Comparison of ENCODE assay signal across 8 cellular contexts in genomic region chr17:64506576-64507417, GRCh38. TPM values are rescaled to one million over a fixed set of nuclear protein-coding genes. Genes with fewer than 3 reads are reported as not detected.
DNase-seq lines count a peak whose midpoint lies in the region; ATAC-seq, FAIRE-seq and TF ChIP-seq lines count a peak whose summit lies in the region.

A gene with protein sequence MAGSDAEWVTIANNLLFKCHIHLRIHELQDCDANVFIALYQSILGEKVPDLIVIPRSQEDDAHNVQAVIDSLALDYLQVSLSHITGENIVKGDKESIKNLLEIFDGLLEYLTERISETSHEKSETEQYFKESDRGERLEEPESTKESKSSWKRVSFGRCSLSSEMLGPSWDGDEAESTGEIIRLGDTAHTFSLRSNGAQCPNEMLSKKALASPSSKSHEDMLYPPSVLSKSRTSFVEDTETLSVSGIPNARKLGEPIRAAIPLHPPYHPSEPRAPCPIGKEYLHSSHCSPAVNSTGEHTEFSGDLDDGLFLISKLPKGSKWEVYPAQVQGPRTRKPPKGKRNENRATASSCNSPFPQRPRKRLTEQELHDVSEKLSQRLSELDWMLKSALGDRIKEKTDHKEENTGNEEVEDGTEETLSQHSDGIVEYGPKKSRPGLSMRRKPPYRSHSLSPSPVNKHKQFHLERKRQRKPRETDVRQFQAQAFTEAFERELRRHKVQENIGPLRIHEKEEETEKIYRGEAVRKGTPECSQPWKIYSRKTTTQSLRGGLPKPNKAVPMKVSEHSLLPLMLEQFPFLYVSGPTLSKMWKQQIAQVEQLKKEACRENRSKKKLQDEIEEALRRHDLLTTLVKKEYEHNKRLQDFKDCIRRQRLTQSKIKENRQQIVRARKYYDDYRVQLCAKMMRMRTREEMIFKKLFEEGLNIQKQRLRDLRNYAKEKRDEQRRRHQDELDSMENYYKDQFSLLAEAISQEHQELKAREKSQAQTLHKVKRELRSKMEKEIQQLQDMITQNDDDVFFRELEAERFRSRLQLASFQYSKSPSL (plus strand): TSS chr17:64506977. CDS start chr17:64507098, 121 bp downstream.

- H3K27ac ChIP-seq in sigmoid colon = peak within 1 kb of the TSS; percentile 95 to 100 (median 98)

- TF ChIP-seq CTCF in astrocyte of the cerebellum (IDR thresholded peaks at IDR 0.05; ENCODE audit: low read depth, low read length, missing control alignments) (no peak), sigmoid colon (IDR thresholded peaks at IDR 0.05) (no peak)

- H3K27me3 ChIP-seq in sigmoid colon = no peaks in the 10 kb centered on the region

- peak; percentile 88 to 89 for TF ChIP-seq POLR2A in sigmoid colon (IDR thresholded peaks at IDR 0.05)

- peak; percentile 90 for FAIRE-seq in GM18507 (lab: Jason Lieb, UNC)

- intact Hi-C loops in sigmoid colon (cut with DNase I) = loop anchor here (5.0 to 10.0 kb wide), 3 partner anchors 156 to 679 kb away; partner anchors contain the start of genes FTSJ3, PSMC5 and SMURF2

- peak; percentile 82 for DNase-seq in GM18507 (ENCODE audit: extremely low spot score, insufficient read length, low read depth)
- peak; percentile 97 to 99 for DNase-seq in NCI-H2081 (lab: John Stamatoyannopoulos, UW)
- DNase-seq in T-helper 9 cell = peak; percentile 91
- peak; percentile 96 for DNase-seq in astrocyte of the cerebellum (ENCODE audit: low read depth)
- DNase-seq in hippocampal formation (lab: John Stamatoyannopoulos, UW) = peak; percentile 96 to 97
- DNase-seq in sigmoid colon = peak; percentile 99
- no peak for DNase-seq in glomerular visceral epithelial cell (ENCODE audit: extremely low spot score)

- in situ Hi-C loops in astrocyte of the cerebellum (cut with HindIII; ENCODE audit: low sequenced_read_pairs) = no loop called here

- peak; percentile 42 for ATAC-seq in HG02973 (IDR thresholded peaks at IDR 0.05; ENCODE audit: unreplicated experiment)

- H3K9me3 ChIP-seq in sigmoid colon = no peaks in the 10 kb centered on the region

- 0% methylated on average over 77 of the region's 77 CpGs for WGBS in sigmoid colon, 2 donors

- TF ChIP-seq EP300 in sigmoid colon (IDR thresholded peaks at IDR 0.05) = peak in 2 of 4 donors; percentile 13 to 34

- peak within 1 kb of the TSS; percentile 96 for H3K4me3 ChIP-seq in astrocyte of the cerebellum (ENCODE audit: low read depth, low read length)
- H3K4me3 ChIP-seq in sigmoid colon = peak within 1 kb of the TSS; percentile 78 to 90 (median 80)

- peaks cover 28 to 65% (median 39%) of the 10 kb centered on the region in 4 donors for H3K36me3 ChIP-seq in sigmoid colon

- peaks cover 0 to 53% (median 48%) of the 10 kb centered on the region in 4 donors for H3K4me1 ChIP-seq in sigmoid colon

RNA-seq across cellular contexts. Expression of the gene that starts here (rescaled TPM):
- total RNA-seq in sigmoid colon = 10 to 100 TPM; 34.9 to 74.5 (median 56.9) TPM
- polyA plus RNA-seq in sigmoid colon = 10 to 100 TPM; 13.2 to 24.3 (median 13.9) TPM
